24 cellular contexts compared by ENCODE assay signal in genomic region chr13:101457176-101457575, GRCh38. TPM values are rescaled to one million over a fixed set of nuclear protein-coding genes. Genes with fewer than 3 reads are reported as not detected.
"Had no signal": no experiment of that assay in that cellular context is flagged by ENCODE, and none has a peak within 500 bp of the region (broad histone marks: within the 10 kb centered on the region; RNA-seq: fewer than 3 reads in every experiment).

No MANE protein-coding gene starts in this region.

- H3K79me2 ChIP-seq: parathyroid adenoma had no signal

- H3K4me3 Mint-ChIP-seq: activated CD8-positive, alpha-beta T cell treated with anti-CD3 and anti-CD28 coated beads, Interleukin-2, amount 10 ng/mL, durations not matched to agents 7 days and 5 days; activated T-helper 1 cell treated with anti-CD3 and anti-CD28 coated beads, Interleukin-12 subunit alpha, Interleukin-12 subunit beta, Interleukin-2, Interleukin-4 antibody, amounts not matched to agents 30 ng/mL and 10 ng/mL and 1 ng/mL, durations not matched to agents 14 hours and 24 hours and 36 hours; endodermal cell; natural killer cell treated with Interleukin-12 subunit alpha and Interleukin-12 subunit beta and Interleukin-15 and Interleukin-18, amount 100 ng/mL, for 72 hours had no signal

- H3K4me1 ChIP-seq: parathyroid adenoma had no signal

- H2AFZ ChIP-seq: parathyroid adenoma had no signal

- H3K9me3 ChIP-seq: esophagus squamous epithelium, gastroesophageal sphincter, left ventricle myocardium inferior, neutrophil, right lobe of liver, spleen, thyroid gland had no signal

- ATAC-seq: activated CD8-positive, alpha-beta T cell treated with anti-CD3 and anti-CD28 coated beads, Interleukin-2, amount 10 ng/mL, durations not matched to agents 7 days and 5 days; activated naive CD4-positive, alpha-beta T cell treated with anti-CD3 and anti-CD28 coated beads, Interleukin-2, amount 50 U/mL, for 72 hours; gastroesophageal sphincter; natural killer cell treated with Interleukin-12 subunit alpha and Interleukin-12 subunit beta and Interleukin-15 and Interleukin-18, amount 100 ng/mL, for 72 hours; right lobe of liver had no signal

- H3K27ac Mint-ChIP-seq: activated CD8-positive, alpha-beta T cell treated with anti-CD3 and anti-CD28 coated beads, Interleukin-2, amount 10 ng/mL, durations not matched to agents 7 days and 5 days; activated T-helper 1 cell treated with anti-CD3 and anti-CD28 coated beads, Interleukin-12 subunit alpha, Interleukin-12 subunit beta, Interleukin-2, Interleukin-4 antibody, amounts not matched to agents 30 ng/mL and 10 ng/mL and 1 ng/mL, durations not matched to agents 14 hours and 24 hours and 36 hours; endodermal cell; natural killer cell treated with Interleukin-12 subunit alpha and Interleukin-12 subunit beta and Interleukin-15 and Interleukin-18, amount 100 ng/mL, for 72 hours had no signal

- H3K27me3 ChIP-seq: thyroid gland had no signal

- H3K27ac ChIP-seq: esophagus squamous epithelium, gastroesophageal sphincter, left ventricle myocardium inferior, neutrophil, parathyroid adenoma, right lobe of liver, spleen, thyroid gland, WERI-Rb-1 had no signal

- H3K9ac ChIP-seq: parathyroid adenoma had no signal

- H3K36me3 ChIP-seq: esophagus squamous epithelium, gastroesophageal sphincter, left ventricle myocardium inferior, neutrophil, right lobe of liver, spleen, thyroid gland, WERI-Rb-1 had no signal

- H3K36me3 Mint-ChIP-seq: natural killer cell treated with Interleukin-12 subunit alpha and Interleukin-12 subunit beta and Interleukin-15 and Interleukin-18, amount 100 ng/mL, for 72 hours had no signal

- H3K9me3 Mint-ChIP-seq: activated naive CD4-positive, alpha-beta T cell treated with anti-CD3 and anti-CD28 coated beads, Interleukin-2, amount 50 U/mL, for 72 hours; activated T-helper 1 cell treated with anti-CD3 and anti-CD28 coated beads, Interleukin-12 subunit alpha, Interleukin-12 subunit beta, Interleukin-2, Interleukin-4 antibody, amounts not matched to agents 30 ng/mL and 10 ng/mL and 1 ng/mL, durations not matched to agents 14 hours and 24 hours and 36 hours; endodermal cell had no signal

- H3K4me1 Mint-ChIP-seq: endodermal cell had no signal

- H3K4me3 ChIP-seq: esophagus squamous epithelium, gastroesophageal sphincter, left ventricle myocardium inferior, right lobe of liver, spleen, thyroid gland had no signal

- DNase-seq: activated CD4-positive, alpha-beta T cell treated with anti-CD3 and anti-CD28 coated beads for 1 hour; activated CD4-positive, alpha-beta T cell treated with anti-CD3 and anti-CD28 coated beads, Interleukin-2, amount 50 U/mL, for 1 hour; activated CD8-positive, alpha-beta T cell treated with anti-CD3 and anti-CD28 coated beads, Interleukin-2, amount 10 ng/mL, durations not matched to agents 7 days and 5 days; activated gamma-delta T cell; cortex of kidney; endodermal cell; esophagus squamous epithelium; head of caudate nucleus; hypothalamus; left ventricle myocardium inferior; midbrain; right lobe of liver; spleen; stimulated activated CD4-positive, alpha-beta T cell treated with anti-CD3 and anti-CD28 coated beads, Interleukin-4, amount 100 ng/mL, for 1 hour; stimulated activated naive CD4-positive, alpha-beta T cell; thyroid gland; WERI-Rb-1 had no signal

RNA-seq across cellular contexts. Expression of gene ITGBL1, which starts 4.7 kb away (rescaled TPM):
- total RNA-seq: activated CD8-positive, alpha-beta T cell treated with anti-CD3 and anti-CD28 coated beads, Interleukin-2, amount 10 ng/mL, durations not matched to agents 7 days and 5 days; activated naive CD4-positive, alpha-beta T cell treated with anti-CD3 and anti-CD28 coated beads, Interleukin-2, amount 50 U/mL, for 72 hours; activated T-helper 1 cell treated with anti-CD3 and anti-CD28 coated beads, Interleukin-12 subunit alpha, Interleukin-12 subunit beta, Interleukin-2, Interleukin-4 antibody, amounts not matched to agents 30 ng/mL and 10 ng/mL and 1 ng/mL, durations not matched to agents 14 hours and 24 hours and 36 hours; endodermal cell; natural killer cell treated with Interleukin-12 subunit alpha and Interleukin-12 subunit beta and Interleukin-15 and Interleukin-18, amount 100 ng/mL, for 72 hours; T-helper 2 cell treated with Interferon-gamma antibody and Interleukin-4, amounts not matched to agents 100 ng/mL and 5 ng/mL, for 36 hours had no signal

RNA-seq across cellular contexts. Expression of gene NALCN, which starts 40.9 kb away (rescaled TPM):
- total RNA-seq: activated CD8-positive, alpha-beta T cell treated with anti-CD3 and anti-CD28 coated beads, Interleukin-2, amount 10 ng/mL, durations not matched to agents 7 days and 5 days; activated naive CD4-positive, alpha-beta T cell treated with anti-CD3 and anti-CD28 coated beads, Interleukin-2, amount 50 U/mL, for 72 hours; activated T-helper 1 cell treated with anti-CD3 and anti-CD28 coated beads, Interleukin-12 subunit alpha, Interleukin-12 subunit beta, Interleukin-2, Interleukin-4 antibody, amounts not matched to agents 30 ng/mL and 10 ng/mL and 1 ng/mL, durations not matched to agents 14 hours and 24 hours and 36 hours; natural killer cell treated with Interleukin-12 subunit alpha and Interleukin-12 subunit beta and Interleukin-15 and Interleukin-18, amount 100 ng/mL, for 72 hours; T-helper 2 cell treated with Interferon-gamma antibody and Interleukin-4, amounts not matched to agents 100 ng/mL and 5 ng/mL, for 36 hours had no signal
